Comparison of ENCODE assay signal across 21 cellular contexts in the genomic region with DNA sequence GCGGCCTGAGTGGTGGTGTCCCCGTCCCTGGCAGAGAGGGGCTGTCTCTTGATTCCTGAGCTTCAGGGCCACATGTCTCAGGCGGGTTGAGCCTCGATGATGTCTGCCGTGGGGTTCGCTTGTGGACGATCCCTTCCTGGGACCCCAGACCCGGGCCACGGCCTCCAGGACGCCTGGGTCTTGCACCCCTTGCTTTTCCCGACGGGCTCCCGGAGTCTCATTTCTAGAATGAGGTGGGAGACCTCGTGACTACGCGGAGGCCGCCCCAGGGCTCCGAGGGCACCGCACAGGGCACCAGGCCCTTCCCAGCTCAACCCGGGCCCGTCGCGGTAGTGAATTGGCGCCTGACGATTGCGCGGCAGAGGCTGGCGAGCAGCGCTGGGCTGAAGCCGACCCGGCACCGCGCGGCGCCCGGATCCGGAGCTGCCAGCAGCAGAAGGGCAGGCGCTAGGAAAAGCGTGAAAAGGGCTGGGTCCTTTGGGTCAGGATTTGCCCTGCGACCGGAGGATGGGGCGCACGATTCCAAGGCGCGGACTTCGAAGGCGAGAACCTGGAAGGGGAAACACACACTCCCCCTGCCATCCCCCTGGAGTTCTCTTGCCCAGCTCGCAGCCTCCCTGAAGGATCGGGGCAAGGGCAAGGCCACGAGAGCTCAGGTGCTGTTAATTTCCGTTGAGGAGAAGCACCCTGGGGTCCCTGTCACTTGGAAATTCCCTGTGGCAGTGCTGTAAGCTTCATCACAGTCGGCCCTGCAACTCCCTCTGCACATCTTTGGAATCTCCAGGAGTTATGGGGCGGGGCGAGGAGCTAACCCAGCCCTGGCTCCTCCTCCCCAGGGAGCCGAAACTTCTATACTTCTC. TPM values are rescaled to one million over a fixed set of nuclear protein-coding genes. Genes with fewer than 3 reads are reported as not detected.
DNase-seq lines count a peak whose midpoint lies in the region; ATAC-seq, FAIRE-seq and TF ChIP-seq lines count a peak whose summit lies in the region.
"Had no signal": no experiment of that assay in that cellular context is flagged by ENCODE, and none has a peak within 500 bp of the region (broad histone marks: within the 10 kb centered on the region; RNA-seq: fewer than 3 reads in every experiment).

No MANE protein-coding gene starts in this region.

- H3K4me1 Mint-ChIP-seq in GM23338 (peaks cover 4% of the 10 kb centered on the region; the same call in 2 of the 3 replicates), endodermal cell (no peaks in the 10 kb centered on the region), nephron progenitor cell (no peaks in the 10 kb centered on the region)
- H3K4me1 Mint-ChIP-seq: activated naive CD8-positive, alpha-beta T cell treated with anti-CD3 and anti-CD28 coated beads, Interleukin-2, amount 10 ng/mL, durations not matched to agents 7 days and 5 days had no signal

- peaks cover 5% of the 10 kb centered on the region; the same call in 1 of the 2 replicates for H3F3A ChIP-seq in GM23338 (replicated peaks; ENCODE audit: low read depth)

- H3K4me3 ChIP-seq in GM23338 = peak overlapping the region; percentile 53
- H3K4me3 ChIP-seq in endodermal cell (ENCODE audit: low read length) = no peak overlapping the region
- H3K4me3 ChIP-seq in small intestine (ENCODE audit: low read depth in 1 of 2, low read length in 2 of 2) = no peak overlapping the region
- H3K4me3 ChIP-seq: cardiac muscle cell, gastrocnemius medialis, testis had no signal

- H3K27ac Mint-ChIP-seq in GM23338 (no peak overlapping the region), endodermal cell (no peak overlapping the region), nephron progenitor cell (no peak overlapping the region)
- H3K27ac Mint-ChIP-seq: activated naive CD8-positive, alpha-beta T cell treated with anti-CD3 and anti-CD28 coated beads, Interleukin-2, amount 10 ng/mL, durations not matched to agents 7 days and 5 days had no signal

- peaks cover 16% of the 10 kb centered on the region for H4K20me1 ChIP-seq in GM23338 (replicated peaks; ENCODE audit: insufficient read depth)

- H3K4me3 Mint-ChIP-seq in GM23338 (peak overlapping the region; percentile 53), endodermal cell (peak overlapping the region; percentile 9), nephron progenitor cell (no peak overlapping the region)
- H3K4me3 Mint-ChIP-seq: activated naive CD8-positive, alpha-beta T cell treated with anti-CD3 and anti-CD28 coated beads, Interleukin-2, amount 10 ng/mL, durations not matched to agents 7 days and 5 days had no signal

- peak overlapping the region; percentile 96 for H2AFZ ChIP-seq in GM23338

- FAIRE-seq in small intestine (lab: Jason Lieb, UNC) = no peak
- FAIRE-seq: GM12892 had no signal

- H3K9me2 ChIP-seq in GM23338 (ENCODE audit: insufficient read depth) = no peaks in the 10 kb centered on the region

- H3K4me2 ChIP-seq in GM23338 = peak overlapping the region; percentile 82

- WGBS in endodermal cell (ENCODE audit: insufficient coverage in 1 of 2, insufficient read length in 1 of 2), 2 experiments = 6 to 12% methylated on average over 18 to 55 of the region's 55 CpGs
- WGBS in small intestine, 3 donors = 4 to 9% (median 6%) methylated on average over 55 of the region's 55 CpGs

- H3K9me3 ChIP-seq in endodermal cell (ENCODE audit: control insufficient read depth, low read length) (peaks cover 6% of the 10 kb centered on the region), small intestine (ENCODE audit: control insufficient read depth, low read depth) (no peaks in the 10 kb centered on the region)
- H3K9me3 ChIP-seq: gastrocnemius medialis, testis had no signal

- H3K9me3 Mint-ChIP-seq in GM23338 (peaks cover 3% of the 10 kb centered on the region; the same call in 2 of the 3 replicates), endodermal cell (peaks cover 6% of the 10 kb centered on the region), nephron progenitor cell (peaks cover 27% of the 10 kb centered on the region)
- H3K9me3 Mint-ChIP-seq: activated naive CD8-positive, alpha-beta T cell treated with anti-CD3 and anti-CD28 coated beads, Interleukin-2, amount 10 ng/mL, durations not matched to agents 7 days and 5 days had no signal

- H3K27ac ChIP-seq in GM23338 (ENCODE audit: low read depth) = no peak overlapping the region
- no peak overlapping the region for H3K27ac ChIP-seq in endodermal cell (ENCODE audit: low read depth, low read length)
- no peak overlapping the region for H3K27ac ChIP-seq in small intestine (ENCODE audit: low read depth in 1 of 2, low read length in 1 of 2)
- H3K27ac ChIP-seq: C4-2B, cardiac muscle cell, gastrocnemius medialis, testis had no signal

- no peaks in the 10 kb centered on the region for H3K79me2 ChIP-seq in GM23338 (replicated peaks; ENCODE audit: insufficient read depth)

- no peaks in the 10 kb centered on the region for H3K36me3 ChIP-seq in GM23338 (ENCODE audit: insufficient read depth)
- H3K36me3 ChIP-seq in endodermal cell (ENCODE audit: control insufficient read depth, insufficient read depth, low read length) = no peaks in the 10 kb centered on the region
- no peaks in the 10 kb centered on the region for H3K36me3 ChIP-seq in small intestine (ENCODE audit: control insufficient read depth in 2 of 2, insufficient read depth in 2 of 2, low read length in 2 of 2)
- H3K36me3 ChIP-seq: cardiac muscle cell, gastrocnemius medialis had no signal

- ATAC-seq in GM23338 = peak; percentile 71
- no peak for ATAC-seq in GM21526 (IDR thresholded peaks at IDR 0.05; ENCODE audit: low FRiP score, unreplicated experiment)
- ATAC-seq: gastrocnemius medialis had no signal

- no peak overlapping the region for H3K9ac ChIP-seq in endodermal cell (ENCODE audit: extremely low read depth, low read length, poor library complexity, severe bottlenecking)

- TF ChIP-seq CTCF in GM23338 (conservative IDR thresholded peaks at IDR 0.05; ENCODE audit: low read depth in 2 of 2) = no peak
- no peak for TF ChIP-seq CTCF in endodermal cell (conservative IDR thresholded peaks at IDR 0.05)
- TF ChIP-seq CTCF in nephron progenitor cell (IDR thresholded peaks at IDR 0.05) = no peak

- peaks cover 100% of the 10 kb centered on the region for H3K27me3 ChIP-seq in GM23338 (ENCODE audit: insufficient read depth)
- H3K27me3 ChIP-seq in endodermal cell (ENCODE audit: control insufficient read depth, insufficient read depth, low read length, poor library complexity, severe bottlenecking) = peaks cover 100% of the 10 kb centered on the region
- peaks cover 0 to 56% of the 10 kb centered on the region in 2 donors for H3K27me3 ChIP-seq in small intestine (ENCODE audit: control insufficient read depth in 2 of 2, insufficient read depth in 2 of 2, low read length in 2 of 2)
- H3K27me3 ChIP-seq: testis had no signal

- H3K27me3 Mint-ChIP-seq in GM23338 (ENCODE audit: insufficient read depth, low read depth, poor library complexity) (peaks cover 92% of the 10 kb centered on the region), endodermal cell (ENCODE audit: insufficient read depth) (peaks cover 99% of the 10 kb centered on the region), nephron progenitor cell (ENCODE audit: low read depth, poor library complexity) (peaks cover 100% of the 10 kb centered on the region)

- peak; percentile 37 for DNase-seq in AG08396 (ENCODE audit: low spot score)
- DNase-seq in GM23338 (ENCODE audit: low spot score) = peak; percentile 79
- DNase-seq in endodermal cell = peak; percentile 79
- DNase-seq in nephron progenitor cell = peak; percentile 42
- DNase-seq in NK-92 (lab: John Stamatoyannopoulos, UW; ENCODE audit: unreplicated experiment) = no peak
- DNase-seq in NCI-H1105 treated with DMSO at 0.1 percent for 48 hours (lab: John Stamatoyannopoulos, UW) = no peak
- DNase-seq in small intestine = no peak
- DNase-seq: activated naive CD8-positive, alpha-beta T cell treated with anti-CD3 and anti-CD28 coated beads, Interleukin-2, amount 10 ng/mL, durations not matched to agents 7 days and 5 days; effector CD4-positive, alpha-beta T cell; EL; gastrocnemius medialis; NCI-H1092 treated with DMSO at 0.1 percent for 48 hours; testis had no signal

- H3K36me3 Mint-ChIP-seq in GM23338 (ENCODE audit: low read depth) (no peaks in the 10 kb centered on the region), endodermal cell (ENCODE audit: low read depth) (no peaks in the 10 kb centered on the region), nephron progenitor cell (ENCODE audit: low read depth) (no peaks in the 10 kb centered on the region)
- H3K36me3 Mint-ChIP-seq: activated naive CD8-positive, alpha-beta T cell treated with anti-CD3 and anti-CD28 coated beads, Interleukin-2, amount 10 ng/mL, durations not matched to agents 7 days and 5 days had no signal

- H3K4me1 ChIP-seq in GM23338 (ENCODE audit: insufficient read depth) (peaks cover 13% of the 10 kb centered on the region; the same call in 1 of the 2 replicates), endodermal cell (ENCODE audit: control insufficient read depth, insufficient read depth, low read length) (no peaks in the 10 kb centered on the region), small intestine (ENCODE audit: control insufficient read depth in 2 of 2, insufficient read depth in 1 of 2, low read depth in 1 of 2, low read length in 1 of 2) (no peaks in the 10 kb centered on the region)

TF ChIP-seq in GM23338, 12 proteins besides CTCF, POLR2A, EP300 and RAD21 (continues in another document):
- TF ChIP-seq ZNF114 (CRISPR knock-in tag; IDR thresholded peaks at IDR 0.05) = no peak
- TF ChIP-seq JUNB (IDR thresholded peaks at IDR 0.05; ENCODE audit: unreplicated experiment) = no peak
- peak; percentile 81 for TF ChIP-seq EZH2phosphoT487 (IDR thresholded peaks at IDR 0.05; ENCODE audit: unreplicated experiment)
- TF ChIP-seq CREB1 (CRISPR knock-in tag; IDR thresholded peaks at IDR 0.05; ENCODE audit: low read depth) = no peak
- TF ChIP-seq, protein P1, sequence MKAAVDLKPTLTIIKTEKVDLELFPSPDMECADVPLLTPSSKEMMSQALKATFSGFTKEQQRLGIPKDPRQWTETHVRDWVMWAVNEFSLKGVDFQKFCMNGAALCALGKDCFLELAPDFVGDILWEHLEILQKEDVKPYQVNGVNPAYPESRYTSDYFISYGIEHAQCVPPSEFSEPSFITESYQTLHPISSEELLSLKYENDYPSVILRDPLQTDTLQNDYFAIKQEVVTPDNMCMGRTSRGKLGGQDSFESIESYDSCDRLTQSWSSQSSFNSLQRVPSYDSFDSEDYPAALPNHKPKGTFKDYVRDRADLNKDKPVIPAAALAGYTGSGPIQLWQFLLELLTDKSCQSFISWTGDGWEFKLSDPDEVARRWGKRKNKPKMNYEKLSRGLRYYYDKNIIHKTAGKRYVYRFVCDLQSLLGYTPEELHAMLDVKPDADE (IDR thresholded peaks at IDR 0.05) = no peak
- no peak for TF ChIP-seq ZNF331 (CRISPR knock-in tag; IDR thresholded peaks at IDR 0.05; ENCODE audit: low read depth)
- no peak for TF ChIP-seq POLR2AphosphoS5 (IDR thresholded peaks at IDR 0.05; ENCODE audit: low read depth)
- TF ChIP-seq STAT1 (IDR thresholded peaks at IDR 0.05; ENCODE audit: unreplicated experiment) = no peak

RNA-seq across cellular contexts. Expression of a gene that starts 15.5 kb away (rescaled TPM):
- not detected in 2 replicates for total RNA-seq in GM23338 (2014; rRNA removed; shearing (Covaris generic))
- not detected in 2 replicates for polyA plus RNA-seq in GM23338 (2016; fragmentation: Nextera tagmentation; extraction: Ambion mirVana)
- total RNA-seq in endodermal cell = not detected
- polyA plus RNA-seq in endodermal cell (2013, experiment 1 of 2) = 0.14 TPM
- 0.12 TPM for polyA plus RNA-seq in endodermal cell (2013, experiment 2 of 2)
- polyA plus RNA-seq in small intestine = 1 to 10 TPM in 2 of 3 donors, under 1 TPM in 1; 0.69 to 2.7 (median 1.6) TPM
- total RNA-seq: activated naive CD8-positive, alpha-beta T cell treated with anti-CD3 and anti-CD28 coated beads, Interleukin-2, amount 10 ng/mL, durations not matched to agents 7 days and 5 days; gastrocnemius medialis; kidney epithelial cell; mononuclear cell; OCI-LY7 had no signal
- polyA plus RNA-seq: IgD-negative memory B cell had no signal

Comparison
In these comparisons a context has a peak if more than half of its experiments do, and no peak if none do; other contexts are left out.
1. DNase-seq: peak in AG08396 (single experiment), GM23338 (single experiment), endodermal cell (single experiment) and nephron progenitor cell (single experiment); none in NK-92 (single experiment), NCI-H1105 treated with DMSO at 0.1 percent for 48 hours (single experiment) and small intestine (single experiment).